ENCODE assay signal across 1 cellular context in the genomic region with DNA sequence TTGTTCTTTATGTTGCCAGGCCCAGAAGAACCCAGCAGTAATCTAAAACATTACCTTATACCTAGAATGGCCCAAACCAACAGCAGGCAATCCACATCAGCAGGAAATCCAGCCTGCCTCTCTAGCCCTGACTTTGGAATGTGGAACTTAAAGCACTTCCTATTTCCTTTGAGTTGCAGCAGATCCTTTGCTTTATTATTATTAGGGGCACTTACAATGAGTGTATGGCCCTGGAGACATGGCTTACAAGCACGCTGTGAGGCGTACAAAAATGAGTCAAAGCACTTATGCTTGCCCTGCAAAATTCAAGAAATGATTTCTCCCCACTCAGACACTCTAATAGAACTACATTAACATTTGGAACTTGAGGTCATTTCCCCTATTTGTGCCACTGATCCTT.
A peak's percentile ranks its signal among the peaks of the same experiment; 100 is the strongest.
TF ChIP-seq lines count a peak whose summit lies in the region.

No MANE protein-coding gene starts in this region.

TF ChIP-seq in K562, 482 proteins besides CTCF, POLR2A, EP300 and RAD21:
- TF ChIP-seq SP2 (IDR thresholded peaks at IDR 0.05; ENCODE audit: extremely low read depth, low read depth, low read length, poor library complexity, severe bottlenecking): no peak
- no peak for TF ChIP-seq MEIS2 (IDR thresholded peaks at IDR 0.05; ENCODE audit: partially characterized antibody)
- TF ChIP-seq SPI1 (IDR thresholded peaks at IDR 0.05; ENCODE audit: borderline replicate concordance, low read depth, low read length): peak; percentile 60; the same call in 1 of the 2 replicates
- no peak for TF ChIP-seq SUPT5H (IDR thresholded peaks at IDR 0.05)
- TF ChIP-seq, protein P1, sequence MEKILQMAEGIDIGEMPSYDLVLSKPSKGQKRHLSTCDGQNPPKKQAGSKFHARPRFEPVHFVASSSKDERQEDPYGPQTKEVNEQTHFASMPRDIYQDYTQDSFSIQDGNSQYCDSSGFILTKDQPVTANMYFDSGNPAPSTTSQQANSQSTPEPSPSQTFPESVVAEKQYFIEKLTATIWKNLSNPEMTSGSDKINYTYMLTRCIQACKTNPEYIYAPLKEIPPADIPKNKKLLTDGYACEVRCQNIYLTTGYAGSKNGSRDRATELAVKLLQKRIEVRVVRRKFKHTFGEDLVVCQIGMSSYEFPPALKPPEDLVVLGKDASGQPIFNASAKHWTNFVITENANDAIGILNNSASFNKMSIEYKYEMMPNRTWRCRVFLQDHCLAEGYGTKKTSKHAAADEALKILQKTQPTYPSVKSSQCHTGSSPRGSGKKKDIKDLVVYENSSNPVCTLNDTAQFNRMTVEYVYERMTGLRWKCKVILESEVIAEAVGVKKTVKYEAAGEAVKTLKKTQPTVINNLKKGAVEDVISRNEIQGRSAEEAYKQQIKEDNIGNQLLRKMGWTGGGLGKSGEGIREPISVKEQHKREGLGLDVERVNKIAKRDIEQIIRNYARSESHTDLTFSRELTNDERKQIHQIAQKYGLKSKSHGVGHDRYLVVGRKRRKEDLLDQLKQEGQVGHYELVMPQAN (IDR thresholded peaks at IDR 0.05; ENCODE audit: borderline replicate concordance): no peak
TF ChIP-seq in K562: peak in this region for 1.
